22 cellular contexts compared by ENCODE assay signal in genomic region chr18:12654971-12655370, GRCh38. TPM values are rescaled to one million over a fixed set of nuclear protein-coding genes. Genes with fewer than 3 reads are reported as not detected.
DNase-seq lines count a peak whose midpoint lies in the region; ATAC-seq and TF ChIP-seq lines count a peak whose summit lies in the region.
"Had no signal": no experiment of that assay in that cellular context is flagged by ENCODE, and none has a peak within 500 bp of the region (broad histone marks: within the 10 kb centered on the region; RNA-seq: fewer than 3 reads in every experiment).

No MANE protein-coding gene starts in this region.

- H2AK5ac ChIP-seq in neuronal stem cell (ENCODE audit: low read depth, low read length), result no peak overlapping the region

- H3K18ac ChIP-seq in neuronal stem cell (ENCODE audit: low read length), result no peak overlapping the region

- H3K27me3 Mint-ChIP-seq in activated CD4-positive, alpha-beta T cell treated with anti-CD3 and anti-CD28 coated beads, Interleukin-2, amount 10 ng/mL, durations not matched to agents 24 days and 14 days, result peaks cover 25% of the 10 kb centered on the region
- H3K27me3 Mint-ChIP-seq in T-cell (peaks cover 14% of the 10 kb centered on the region in 2 donors), glutamatergic neuron (ENCODE audit: unreplicated experiment) (peaks cover 5% of the 10 kb centered on the region)

- 100% methylated on average over 1 of the region's 1 CpG; no CpG with 5 or more reads in 1 of the 2 donors for WGBS in neuronal stem cell (ENCODE audit: extremely low coverage in 2 of 2, insufficient read length in 2 of 2, insufficient replicate concordance in 1 of 2), 2 donors
- WGBS in ovary, 3 donors, result 88 to 100% (median 100%) methylated on average over 1 of the region's 1 CpG

- H3K36me3 Mint-ChIP-seq in activated CD4-positive, alpha-beta T cell treated with anti-CD3 and anti-CD28 coated beads, Interleukin-2, amount 10 ng/mL, durations not matched to agents 24 days and 14 days (ENCODE audit: low read depth), result peaks cover 4% of the 10 kb centered on the region
- no peaks in the 10 kb centered on the region for H3K36me3 Mint-ChIP-seq in T-cell
- H3K36me3 Mint-ChIP-seq in glutamatergic neuron (ENCODE audit: unreplicated experiment), result no peaks in the 10 kb centered on the region

- TF ChIP-seq EP300 in ovary (IDR thresholded peaks at IDR 0.05), result no peak

- H3K27ac ChIP-seq in neuronal stem cell (replicated peaks; ENCODE audit: low read length) (no peak overlapping the region), ovary (no peak overlapping the region)

- POLR2A ChIA-PET in T-cell (lab: Charles Lee), result no interaction called here

- no peak overlapping the region for H2BK5ac ChIP-seq in neuronal stem cell (ENCODE audit: low read length)

- ATAC-seq in T-cell (replicated peaks in 1 of 4), result no peak
- ATAC-seq: left cardiac atrium, Right ventricle myocardium inferior had no signal

- H3K36me3 ChIP-seq in skeletal muscle satellite cell (ENCODE audit: insufficient read depth, low read length) (no peaks in the 10 kb centered on the region), neuronal stem cell (replicated peaks in 1 of 2; ENCODE audit: control insufficient read depth in 2 of 2, insufficient read depth in 2 of 2, low read length in 2 of 2) (no peaks in the 10 kb centered on the region), ovary (no peaks in the 10 kb centered on the region)

- no peak overlapping the region for H3K14ac ChIP-seq in neuronal stem cell (ENCODE audit: low read length)

- H3K4ac ChIP-seq in neuronal stem cell (ENCODE audit: low read length), result no peak overlapping the region

- DNase-seq in activated CD4-positive, alpha-beta T cell treated with anti-CD3 and anti-CD28 coated beads, Interleukin-2, amount 10 ng/mL, durations not matched to agents 24 days and 14 days, result no peak
- no peak for DNase-seq in activated CD4-positive, alpha-beta T cell treated with anti-CD3 and anti-CD28 coated beads, Interleukin-2, amount 50 U/mL, for 1 hour
- DNase-seq in T-cell, result no peak
- DNase-seq in glutamatergic neuron, result no peak
- no peak for DNase-seq in neuronal stem cell (ENCODE audit: low spot score)
- DNase-seq in ovary, result no peak
- no peak for DNase-seq in HT-29 (ENCODE audit: low spot score)
- DNase-seq: activated naive CD4-positive, alpha-beta T cell treated with Interleukin-2 at 50 U/mL for 16 hours; central memory CD4-positive, alpha-beta T cell; DMS 273 treated with DMSO at 0.1 percent for 48 hours; effector memory CD4-positive, alpha-beta T cell; GDM1; IMR-90; left cardiac atrium; mesendoderm; MM.1S; NCI-H1436 treated with DMSO at 0.1 percent for 48 hours; NCI-H524 treated with DMSO at 0.1 percent for 48 hours; retina; stimulated activated CD4-positive, alpha-beta T cell treated with anti-CD3 and anti-CD28 coated beads, Interleukin-12 subunit alpha, Interleukin-12 subunit beta, amount 100 ng/mL, for 4 hours had no signal

- H3K4me2 ChIP-seq in skeletal muscle satellite cell (ENCODE audit: low read length) (peak overlapping the region; percentile 79), neuronal stem cell (ENCODE audit: insufficient read depth, low read length, poor library complexity, severe bottlenecking) (no peak overlapping the region)

- no peaks in the 10 kb centered on the region for H3K79me1 ChIP-seq in neuronal stem cell (ENCODE audit: low read depth, low read length)

- H3K9me3 Mint-ChIP-seq in activated CD4-positive, alpha-beta T cell treated with anti-CD3 and anti-CD28 coated beads, Interleukin-2, amount 10 ng/mL, durations not matched to agents 24 days and 14 days, result no peaks in the 10 kb centered on the region
- no peaks in the 10 kb centered on the region for H3K9me3 Mint-ChIP-seq in T-cell
- peaks cover 10% of the 10 kb centered on the region for H3K9me3 Mint-ChIP-seq in glutamatergic neuron (ENCODE audit: unreplicated experiment)

- H3K9me3 ChIP-seq in skeletal muscle satellite cell (replicated peaks; ENCODE audit: low read length) (no peaks in the 10 kb centered on the region), neuronal stem cell (replicated peaks in 1 of 2; ENCODE audit: control insufficient read depth in 2 of 2, insufficient read depth in 1 of 2, low read depth in 1 of 2, low read length in 2 of 2) (no peaks in the 10 kb centered on the region), ovary (no peaks in the 10 kb centered on the region)

- no peak for TF ChIP-seq POLR2A in ovary (IDR thresholded peaks at IDR 0.05)

- H2AFZ ChIP-seq in neuronal stem cell (ENCODE audit: low read length), result no peak overlapping the region

- no peaks in the 10 kb centered on the region for H3K27me3 ChIP-seq in skeletal muscle satellite cell (ENCODE audit: control insufficient read depth, insufficient read depth, low read length)
- H3K27me3 ChIP-seq in neuronal stem cell (ENCODE audit: control insufficient read depth in 3 of 3, insufficient read depth in 3 of 3, low read depth in 1 of 3, low read length in 3 of 3), result peaks cover 0 to 6% (median 0%) of the 10 kb centered on the region in 3 experiments
- no peaks in the 10 kb centered on the region for H3K27me3 ChIP-seq in ovary

- CTCF ChIA-PET in T-cell (lab: Charles Lee), result no interaction called here

- no peak overlapping the region for H3K9ac ChIP-seq in skeletal muscle satellite cell (ENCODE audit: low read depth, low read length)
- no peak overlapping the region for H3K9ac ChIP-seq in neuronal stem cell (ENCODE audit: low read depth, low read length, poor library complexity)

- H4K91ac ChIP-seq in neuronal stem cell (ENCODE audit: low read depth, low read length, poor library complexity), result no peak overlapping the region

- H2BK12ac ChIP-seq in neuronal stem cell (ENCODE audit: low read length), result no peak overlapping the region

- no peak overlapping the region for H3K27ac Mint-ChIP-seq in activated CD4-positive, alpha-beta T cell treated with anti-CD3 and anti-CD28 coated beads, Interleukin-2, amount 10 ng/mL, durations not matched to agents 24 days and 14 days
- H3K27ac Mint-ChIP-seq in T-cell (no peak overlapping the region), glutamatergic neuron (ENCODE audit: unreplicated experiment) (no peak overlapping the region)

- H3K4me3 ChIP-seq in skeletal muscle satellite cell (ENCODE audit: low read length) (no peak overlapping the region), neuronal stem cell (ENCODE audit: low read length in 2 of 2) (no peak overlapping the region), ovary (no peak overlapping the region)

- no peak overlapping the region for H3K23ac ChIP-seq in neuronal stem cell (ENCODE audit: low read depth, low read length, poor library complexity)

- no peak overlapping the region for H2BK15ac ChIP-seq in neuronal stem cell (ENCODE audit: low read length)

- no peak overlapping the region for H4K8ac ChIP-seq in neuronal stem cell (ENCODE audit: low read depth, low read length)

- H2BK120ac ChIP-seq in neuronal stem cell (ENCODE audit: low read depth, low read length), result no peak overlapping the region

- intact Hi-C loops in activated CD4-positive, alpha-beta T cell treated with anti-CD3 and anti-CD28 coated beads, Interleukin-2, amount 10 ng/mL, durations not matched to agents 24 days and 14 days (cut with micrococcal nuclease), result loop anchor here (5.0 kb wide), 1 partner anchor 248 kb away; the partner anchor contains the start of gene PRELID3A
- intact Hi-C loops in ovary (cut with DNase I), result loop anchor here in 3 of 4 donors (5.0 to 10.0 kb wide), 3 partner anchors 258 to 380 kb away; no protein-coding TSS in a partner anchor

- peak overlapping the region; percentile 18 for H3K4me3 Mint-ChIP-seq in activated CD4-positive, alpha-beta T cell treated with anti-CD3 and anti-CD28 coated beads, Interleukin-2, amount 10 ng/mL, durations not matched to agents 24 days and 14 days
- peak overlapping the region in 2 of 3 donors; percentile 33 to 59 for H3K4me3 Mint-ChIP-seq in T-cell
- H3K4me3 Mint-ChIP-seq in glutamatergic neuron (ENCODE audit: unreplicated experiment), result peak overlapping the region; percentile 88

- peaks cover 29% of the 10 kb centered on the region for H3K4me1 ChIP-seq in skeletal muscle satellite cell (ENCODE audit: control insufficient read depth, insufficient read depth, low read length)
- H3K4me1 ChIP-seq in neuronal stem cell (ENCODE audit: control insufficient read depth in 2 of 2, insufficient read depth in 1 of 2, low read depth in 1 of 2, low read length in 2 of 2), result peaks cover 2 to 17% of the 10 kb centered on the region in 2 donors
- H3K4me1 ChIP-seq in ovary (ENCODE audit: insufficient read depth), result peaks cover 8% of the 10 kb centered on the region

- no peak for TF ChIP-seq CTCF in glutamatergic neuron (IDR thresholded peaks at IDR 0.05; ENCODE audit: partially characterized antibody, unreplicated experiment)
- TF ChIP-seq CTCF in ovary (IDR thresholded peaks at IDR 0.05), result no peak

- H3K4me1 Mint-ChIP-seq in activated CD4-positive, alpha-beta T cell treated with anti-CD3 and anti-CD28 coated beads, Interleukin-2, amount 10 ng/mL, durations not matched to agents 24 days and 14 days, result peaks cover 30% of the 10 kb centered on the region
- H3K4me1 Mint-ChIP-seq in T-cell (peaks cover 13 to 25% (median 19%) of the 10 kb centered on the region in 3 donors), glutamatergic neuron (ENCODE audit: low read depth, unreplicated experiment) (peaks cover 22% of the 10 kb centered on the region)

RNA-seq across cellular contexts. Expression of gene SPIRE1, which starts 2.9 kb away (rescaled TPM):
- 7.6 and 8.4 TPM in 2 replicates for total RNA-seq in activated CD4-positive, alpha-beta T cell treated with anti-CD3 and anti-CD28 coated beads, Interleukin-2, amount 10 ng/mL, durations not matched to agents 24 days and 14 days
- 1 to 10 TPM; 1.1 to 2.9 (median 1.4) TPM for total RNA-seq in T-cell
- 29.9 TPM for total RNA-seq in glutamatergic neuron (ENCODE audit: unreplicated experiment)
- 25.3 and 26.9 TPM in 2 replicates for total RNA-seq in skeletal muscle satellite cell (2012; rRNA removed)
- polyA plus RNA-seq in neuronal stem cell (2013, experiment 1 of 2), result 12.5 TPM
- 12.0 TPM for polyA plus RNA-seq in neuronal stem cell (2013, experiment 2 of 2)
- 10 to 100 TPM; 15.3 to 30.2 (median 25.3) TPM for total RNA-seq in ovary
- 10 to 100 TPM in 1 of 2 donors, 1 to 10 TPM in 1; 7.9 to 20.4 TPM for polyA plus RNA-seq in ovary
- total RNA-seq in HT-29 (2014; rRNA removed; shearing (Covaris generic)), result 2.5 and 3.2 TPM in 2 replicates

RNA-seq across cellular contexts. Expression of gene CEP76, which starts 47.6 kb away (rescaled TPM):
- total RNA-seq in activated CD4-positive, alpha-beta T cell treated with anti-CD3 and anti-CD28 coated beads, Interleukin-2, amount 10 ng/mL, durations not matched to agents 24 days and 14 days, result 14.4 and 16.3 TPM in 2 replicates
- total RNA-seq in T-cell, result 1 to 10 TPM; 6.8 to 9.7 (median 8.2) TPM
- 19.2 TPM for total RNA-seq in glutamatergic neuron (ENCODE audit: unreplicated experiment)
- 7.6 and 8.9 TPM in 2 replicates for total RNA-seq in skeletal muscle satellite cell (2012; rRNA removed)
- 10.3 TPM for polyA plus RNA-seq in neuronal stem cell (2013, experiment 1 of 2)
- 12.5 TPM for polyA plus RNA-seq in neuronal stem cell (2013, experiment 2 of 2)
- total RNA-seq in ovary, result 1 to 10 TPM; 4.8 to 8.3 (median 5.9) TPM
- polyA plus RNA-seq in ovary, result 1 to 10 TPM; 5.4 to 6.7 TPM
- total RNA-seq in HT-29 (2014; rRNA removed; shearing (Covaris generic)), result 31.3 and 40.4 TPM in 2 replicates

RNA-seq across cellular contexts. Expression of gene PSMG2, which starts 47.9 kb away (rescaled TPM):
- total RNA-seq in activated CD4-positive, alpha-beta T cell treated with anti-CD3 and anti-CD28 coated beads, Interleukin-2, amount 10 ng/mL, durations not matched to agents 24 days and 14 days, result 109 and 111 TPM in 2 replicates
- 10 to 100 TPM; 50.3 to 59.9 (median 56.1) TPM for total RNA-seq in T-cell
- total RNA-seq in glutamatergic neuron (ENCODE audit: unreplicated experiment), result 48.7 TPM
- total RNA-seq in skeletal muscle satellite cell (2012; rRNA removed), result 86.9 and 89.8 TPM in 2 replicates
- polyA plus RNA-seq in neuronal stem cell (2013, experiment 1 of 2), result 67.9 TPM
- polyA plus RNA-seq in neuronal stem cell (2013, experiment 2 of 2), result 69.9 TPM
- total RNA-seq in ovary, result 10 to 100 TPM; 51.9 to 89.8 (median 65.2) TPM
- 100 to 1,000 TPM in 1 of 2 donors, 10 to 100 TPM in 1; 82.4 to 114 TPM for polyA plus RNA-seq in ovary
- 55.7 and 84.8 TPM in 2 replicates for total RNA-seq in HT-29 (2014; rRNA removed; shearing (Covaris generic))

Comparison
In these comparisons a context has a peak if more than half of its experiments do, and no peak if none do; other contexts are left out.
1. H3K4me3 Mint-ChIP-seq: peak in every context shown above with its lines; median percentile 88 in glutamatergic neuron; 46 in T-cell; 18 in activated CD4-positive, alpha-beta T cell treated with anti-CD3 and anti-CD28 coated beads, Interleukin-2, amount 10 ng/mL, durations not matched to agents 24 days and 14 days.